In genomic region chr5:37838933-37839341, GRCh38 we compare ENCODE assay signal across 10 cellular contexts. TPM values are rescaled to one million over a fixed set of nuclear protein-coding genes. Genes with fewer than 3 reads are reported as not detected.
DNase-seq lines count a peak whose midpoint lies in the region; ATAC-seq, FAIRE-seq and TF ChIP-seq lines count a peak whose summit lies in the region.
"Had no signal": no experiment of that assay in that cellular context is flagged by ENCODE, and none has a peak within 500 bp of the region (broad histone marks: within the 10 kb centered on the region; RNA-seq: fewer than 3 reads in every experiment).

No MANE protein-coding gene starts in this region.

- no peak for TF ChIP-seq EP300 in A549 (IDR thresholded peaks at IDR 0.05)

- FAIRE-seq in A549 (lab: Jason Lieb, UNC): no peak
- FAIRE-seq in pancreas (lab: Jason Lieb, UNC): no peak

- POLR2A ChIA-PET in A549 (lab: Yijun Ruan, JAX): interaction anchor here (0.6 to 0.7 kb wide), 2 partner anchors 170 to 367 kb away, joined by 3 read pairs; no protein-coding TSS in a partner anchor

- TF ChIP-seq RAD21 in A549 (conservative IDR thresholded peaks at IDR 0.05 in 1 of 2, IDR thresholded peaks at IDR 0.05 in 1 of 2): no peak

- WGBS in A549 (ENCODE audit: missing lambda C conversion rate): 22% methylated on average over 21 of the region's 21 CpGs
- 10 to 12% methylated on average over 21 of the region's 21 CpGs for WGBS in pancreas, 2 donors

- CTCF ChIA-PET in A549 (lab: Yijun Ruan, JAX): interaction anchor here (0.6 to 4.1 kb wide), 7 partner anchors 14 to 460 kb away, joined by 3 to 28 read pairs (median 3); partner anchors contain the start of gene WDR70

- TF ChIP-seq POLR2A in A549 (IDR thresholded peaks at IDR 0.05; ENCODE audit: low read length): no peak

- TF ChIP-seq CTCF in A549 (IDR thresholded peaks at IDR 0.05): no peak
- no peak for TF ChIP-seq CTCF in GM10266 (IDR thresholded peaks at IDR 0.05; ENCODE audit: control insufficient read depth, insufficient read depth, low read depth, missing control alignments)
- TF ChIP-seq CTCF in colonic mucosa (IDR thresholded peaks at IDR 0.05): no peak
- no peak for TF ChIP-seq CTCF in pancreas (IDR thresholded peaks at IDR 0.05)

- H3K36me3 ChIP-seq in colonic mucosa (no peaks in the 10 kb centered on the region), muscle layer of duodenum (ENCODE audit: control insufficient read depth in 1 of 2, insufficient read depth in 2 of 2, low read length in 2 of 2) (no peaks in the 10 kb centered on the region), pancreas (no peaks in the 10 kb centered on the region)

- H3K4me2 ChIP-seq in A549: peak overlapping the region; percentile 95

- peak overlapping the region; percentile 54 to 55 for H3K9ac ChIP-seq in colonic mucosa (ENCODE audit: low read depth in 2 of 2, low read length in 2 of 2)

- H3K27me3 ChIP-seq in colonic mucosa (peaks cover 56% of the 10 kb centered on the region), muscle layer of duodenum (ENCODE audit: low read depth, low read length) (peaks cover 54% of the 10 kb centered on the region), pancreas (peaks cover 0 to 36% (median 15%) of the 10 kb centered on the region in 4 donors)

- peak overlapping the region; percentile 58; the same call in 2 of the 3 replicates for H3K4me3 ChIP-seq in A549
- H3K4me3 ChIP-seq in colonic mucosa: peak overlapping the region; percentile 38
- peak overlapping the region; percentile 71 to 78 for H3K4me3 ChIP-seq in muscle layer of duodenum (ENCODE audit: low read depth in 1 of 2, low read length in 2 of 2)
- H3K4me3 ChIP-seq in pancreas: peak overlapping the region in 2 of 4 donors; percentile 37 to 50

- H3K9me3 ChIP-seq in A549: no peaks in the 10 kb centered on the region; the same call in 2 of the 3 replicates
- no peaks in the 10 kb centered on the region for H3K9me3 ChIP-seq in colonic mucosa
- no peaks in the 10 kb centered on the region for H3K9me3 ChIP-seq in muscle layer of duodenum (ENCODE audit: control insufficient read depth in 1 of 2, low read length in 2 of 2)
- no peaks in the 10 kb centered on the region for H3K9me3 ChIP-seq in pancreas

- H3K4me1 ChIP-seq in A549: peaks cover 18% of the 10 kb centered on the region
- no peaks in the 10 kb centered on the region for H3K4me1 ChIP-seq in colonic mucosa
- H3K4me1 ChIP-seq in muscle layer of duodenum (ENCODE audit: control insufficient read depth in 1 of 2, insufficient read depth in 2 of 2, low read length in 2 of 2): peaks cover 0 to 15% of the 10 kb centered on the region in 2 donors
- H3K4me1 ChIP-seq in pancreas: peaks cover 0 to 16% (median 0%) of the 10 kb centered on the region in 3 donors

- intact Hi-C loops in colonic mucosa (cut with DNase I) (no loop called here), pancreas (cut with DNase I) (loop anchor here (5.0 to 10.0 kb wide), 2 partner anchors 353 to 356 kb away; no protein-coding TSS in a partner anchor)

- H3K27ac ChIP-seq in A549 (no peak overlapping the region), colonic mucosa (peak overlapping the region; percentile 67), muscle layer of duodenum (ENCODE audit: low read length) (peak overlapping the region; percentile 5), pancreas (no peak overlapping the region)

- ATAC-seq in A549 (no peak), pancreas (no peak)

- no peak for DNase-seq in A549 (ENCODE audit: low read depth in 1 of 2, low spot score in 1 of 2)
- peak; percentile 35 for DNase-seq in GM10266 (ENCODE audit: extremely low spot score)
- no peak for DNase-seq in colonic mucosa
- no peak for DNase-seq in pancreas
- DNase-seq in cerebellar nuclear complex (lab: John Stamatoyannopoulos, UW): no peak
- DNase-seq in NCI-H748 treated with DMSO at 0.1 percent for 48 hours (lab: John Stamatoyannopoulos, UW): no peak
- no peak for DNase-seq in NCI-H345 (lab: John Stamatoyannopoulos, UW)
- DNase-seq: GDM1, RPMI8226 had no signal

TF ChIP-seq in A549, 52 proteins besides CTCF, POLR2A, EP300 and RAD21:
- no peak for TF ChIP-seq CBX8 (IDR thresholded peaks at IDR 0.05)
- no peak for TF ChIP-seq MAZ (IDR thresholded peaks at IDR 0.05; ENCODE audit: borderline replicate concordance, low read depth, low read length)
- TF ChIP-seq NFE2L2 (conservative IDR thresholded peaks at IDR 0.05; ENCODE audit: low read length): no peak
- TF ChIP-seq NPAS2 (CRISPR knock-in tag; IDR thresholded peaks at IDR 0.05; ENCODE audit: borderline replicate concordance): no peak
- TF ChIP-seq HEYL (CRISPR knock-in tag; IDR thresholded peaks at IDR 0.05): no peak
- TF ChIP-seq HOXA7 (CRISPR knock-in tag; IDR thresholded peaks at IDR 0.05): no peak
- TF ChIP-seq BHLHE40 (IDR thresholded peaks at IDR 0.05; ENCODE audit: low read depth, low read length): no peak
- TF ChIP-seq ZSCAN20 (CRISPR knock-in tag; IDR thresholded peaks at IDR 0.05): no peak
- no peak for TF ChIP-seq NR3C1 (IDR thresholded peaks at IDR 0.05)
- TF ChIP-seq, protein P1, sequence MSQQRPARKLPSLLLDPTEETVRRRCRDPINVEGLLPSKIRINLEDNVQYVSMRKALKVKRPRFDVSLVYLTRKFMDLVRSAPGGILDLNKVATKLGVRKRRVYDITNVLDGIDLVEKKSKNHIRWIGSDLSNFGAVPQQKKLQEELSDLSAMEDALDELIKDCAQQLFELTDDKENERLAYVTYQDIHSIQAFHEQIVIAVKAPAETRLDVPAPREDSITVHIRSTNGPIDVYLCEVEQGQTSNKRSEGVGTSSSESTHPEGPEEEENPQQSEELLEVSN (IDR thresholded peaks at IDR 0.05; ENCODE audit: borderline replicate concordance, low read depth): no peak
- TF ChIP-seq RCOR1 (IDR thresholded peaks at IDR 0.05; ENCODE audit: low read depth, low read length): no peak
- TF ChIP-seq FOXS1 (CRISPR knock-in tag; IDR thresholded peaks at IDR 0.05): no peak
- no peak for TF ChIP-seq CEBPB (IDR thresholded peaks at IDR 0.05)
- no peak for TF ChIP-seq FOSB (CRISPR knock-in tag; IDR thresholded peaks at IDR 0.05)
- no peak for TF ChIP-seq CHD2 (IDR thresholded peaks at IDR 0.05; ENCODE audit: low read length, partially characterized antibody)
- no peak for TF ChIP-seq ZFP36 (IDR thresholded peaks at IDR 0.05; ENCODE audit: borderline replicate concordance, partially characterized antibody)

RNA-seq across cellular contexts. Expression of gene GDNF, which starts 0.9 kb away (rescaled TPM):
- polyA plus RNA-seq in A549 (2011; rRNA removed) (0.01 and 0.03 TPM in 2 replicates), A549 (2017; fragmentation: RNase III; extraction: RNeasy Plus Mini Kit Qiagen cat#74134 plus additional on column Dnase treatment) (not detected in 3 replicates), pancreas (under 1 TPM in 1 of 2 donors, not detected in 1; 0.04 TPM)
- polyA plus RNA-seq in A549 (2012; cell fraction: cytosol; rRNA removed): not detected in 2 replicates
- polyA plus RNA-seq in A549 (2012; cell fraction: nucleus; rRNA removed): 0.01 TPM in 1 of 2 replicates, not detected in the other
- polyA minus RNA-seq in A549 (2011; rRNA and poly(A)+ RNA removed): 0.05 TPM in 1 of 2 replicates, not detected in the other
- total RNA-seq in colonic mucosa (1 to 10 TPM in 1 of 2 donors, under 1 TPM in 1; 0.82 to 1.6 TPM), pancreas (under 1 TPM in 1 of 6 donors, not detected in 5; 0.47 TPM)

Comparison
In these comparisons a context has a peak if more than half of its experiments do, and no peak if none do; other contexts are left out.
1. H3K27ac ChIP-seq: peak in colonic mucosa (single experiment) and muscle layer of duodenum (single experiment); none in A549 (0 of 2) and pancreas (0 of 4).